Comparison of ENCODE assay signal across 10 cellular contexts in the genomic region with DNA sequence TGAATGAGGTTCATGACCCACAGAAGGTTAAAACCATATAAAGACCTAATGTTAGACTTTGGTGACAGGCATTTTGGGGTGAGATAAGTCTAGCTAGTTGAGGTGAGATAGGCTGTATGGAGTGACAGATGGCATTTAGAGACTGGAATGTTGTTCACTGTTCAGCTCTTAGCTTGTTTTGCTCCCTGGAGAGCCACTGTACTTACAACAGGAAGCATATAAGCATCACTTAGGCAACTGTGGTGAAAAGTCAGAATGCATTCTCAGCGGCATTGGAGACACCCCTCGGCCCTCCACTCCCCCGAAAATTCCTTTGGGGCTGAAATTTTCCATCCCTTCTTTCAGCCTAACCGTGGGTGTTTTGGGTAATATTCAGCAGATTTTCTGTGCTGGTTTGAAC.
DNase-seq lines count a peak whose midpoint lies in the region; ATAC-seq and TF ChIP-seq lines count a peak whose summit lies in the region.
"Had no signal": no experiment of that assay in that cellular context is flagged by ENCODE, and none has a peak within 500 bp of the region (broad histone marks: within the 10 kb centered on the region; RNA-seq: fewer than 3 reads in every experiment).

No MANE protein-coding gene starts in this region.

- 5% methylated on average over 4 of the region's 4 CpGs for WGBS in right cardiac atrium

- no peak for TF ChIP-seq CTCF in type B pancreatic cell (conservative IDR thresholded peaks at IDR 0.05)

- H3K27ac ChIP-seq in right cardiac atrium (ENCODE audit: low read length): peak overlapping the region; percentile 5

- no peak for ATAC-seq in activated T-helper 17 cell treated with anti-CD3 and anti-CD28 coated beads, Interleukin-2, amount 50 U/mL, for 72 hours (replicated peaks)
- ATAC-seq in right cardiac atrium (peak; percentile 25 to 38), GM21447 (IDR thresholded peaks at IDR 0.05; ENCODE audit: unreplicated experiment) (no peak)

- H3K27me3 Mint-ChIP-seq in activated T-helper 17 cell treated with anti-CD3 and anti-CD28 coated beads, Interleukin-2, amount 50 U/mL, for 72 hours: no peaks in the 10 kb centered on the region
- H3K27me3 Mint-ChIP-seq in type B pancreatic cell: no peaks in the 10 kb centered on the region
- H3K27me3 Mint-ChIP-seq: activated naive CD8-positive, alpha-beta T cell treated with anti-CD3 and anti-CD28 coated beads for 36 hours had no signal

- H3K27ac Mint-ChIP-seq in activated T-helper 17 cell treated with anti-CD3 and anti-CD28 coated beads, Interleukin-2, amount 50 U/mL, for 72 hours: peak overlapping the region; percentile 4
- H3K27ac Mint-ChIP-seq in type B pancreatic cell: peak overlapping the region; percentile 10
- H3K27ac Mint-ChIP-seq: activated naive CD8-positive, alpha-beta T cell treated with anti-CD3 and anti-CD28 coated beads for 36 hours had no signal

- no peaks in the 10 kb centered on the region for H3K36me3 Mint-ChIP-seq in activated T-helper 17 cell treated with anti-CD3 and anti-CD28 coated beads, Interleukin-2, amount 50 U/mL, for 72 hours (ENCODE audit: low read depth)
- peaks cover 4% of the 10 kb centered on the region for H3K36me3 Mint-ChIP-seq in type B pancreatic cell
- H3K36me3 Mint-ChIP-seq: activated naive CD8-positive, alpha-beta T cell treated with anti-CD3 and anti-CD28 coated beads for 36 hours had no signal

- H3K4me1 Mint-ChIP-seq in activated T-helper 17 cell treated with anti-CD3 and anti-CD28 coated beads, Interleukin-2, amount 50 U/mL, for 72 hours: peaks cover 27% of the 10 kb centered on the region
- H3K4me1 Mint-ChIP-seq in type B pancreatic cell (ENCODE audit: unreplicated experiment): peaks cover 44% of the 10 kb centered on the region

- peak; percentile 42 for DNase-seq in NCI-H345 (lab: John Stamatoyannopoulos, UW)
- DNase-seq in NCI-H345 treated with DMSO at 0.1 percent for 48 hours (lab: John Stamatoyannopoulos, UW; ENCODE audit: unreplicated experiment): no peak
- no peak for DNase-seq in right cardiac atrium
- DNase-seq in type B pancreatic cell (ENCODE audit: extremely low spot score, unreplicated experiment): no peak
- no peak for DNase-seq in activated effector memory CD4-positive, alpha-beta T cell treated with Interleukin-2 at 50 U/mL for 16 hours
- no peak for DNase-seq in ureter (ENCODE audit: low spot score)
- DNase-seq: activated naive CD8-positive, alpha-beta T cell treated with anti-CD3 and anti-CD28 coated beads for 36 hours; testis had no signal

- H3K4me1 ChIP-seq in right cardiac atrium (ENCODE audit: control insufficient read depth, insufficient read depth, low read length): peaks cover 31% of the 10 kb centered on the region

- no peaks in the 10 kb centered on the region for H3K9me3 ChIP-seq in right cardiac atrium (ENCODE audit: control insufficient read depth, low read length)
- H3K9me3 ChIP-seq: testis had no signal

- intact Hi-C loops in right cardiac atrium (cut with DNase I): loop anchor here in 1 of 4 donors (10.0 kb wide), 1 partner anchor 72 kb away; the partner anchor contains the start of gene SLCO3A1

- H3K9me3 Mint-ChIP-seq in activated T-helper 17 cell treated with anti-CD3 and anti-CD28 coated beads, Interleukin-2, amount 50 U/mL, for 72 hours: no peaks in the 10 kb centered on the region
- H3K9me3 Mint-ChIP-seq in type B pancreatic cell: no peaks in the 10 kb centered on the region
- H3K9me3 Mint-ChIP-seq: activated naive CD8-positive, alpha-beta T cell treated with anti-CD3 and anti-CD28 coated beads for 36 hours had no signal

- no peak overlapping the region for H3K4me3 ChIP-seq in right cardiac atrium (ENCODE audit: low read length)
- H3K4me3 ChIP-seq: testis had no signal

- no peaks in the 10 kb centered on the region for H3K27me3 ChIP-seq in right cardiac atrium (ENCODE audit: control insufficient read depth, insufficient read depth)
- H3K27me3 ChIP-seq: testis had no signal

- H3K4me3 Mint-ChIP-seq in activated T-helper 17 cell treated with anti-CD3 and anti-CD28 coated beads, Interleukin-2, amount 50 U/mL, for 72 hours: peak overlapping the region; percentile 3
- H3K4me3 Mint-ChIP-seq in type B pancreatic cell: peak overlapping the region; percentile 37
- H3K4me3 Mint-ChIP-seq: activated naive CD8-positive, alpha-beta T cell treated with anti-CD3 and anti-CD28 coated beads for 36 hours had no signal

Comparison
In these comparisons a context has a peak if more than half of its experiments do, and no peak if none do; other contexts are left out.
1. ATAC-seq: peak in right cardiac atrium (2 of 2); none in activated T-helper 17 cell treated with anti-CD3 and anti-CD28 coated beads, Interleukin-2, amount 50 U/mL, for 72 hours (single experiment) and GM21447 (single experiment).